ENCODE assay signal across 12 cellular contexts in genomic region chr10:46447449-46447848, GRCh38. TPM values are rescaled to one million over a fixed set of nuclear protein-coding genes. Genes with fewer than 3 reads are reported as not detected.
"Had no signal": no experiment of that assay in that cellular context is flagged by ENCODE, and none has a peak within 500 bp of the region (broad histone marks: within the 10 kb centered on the region; RNA-seq: fewer than 3 reads in every experiment).

No MANE protein-coding gene starts in this region.

RNA-seq across cellular contexts. Expression of gene NPY4R, which starts 18.3 kb away (rescaled TPM):
- total RNA-seq: activated CD4-positive, alpha-beta memory T cell treated with anti-CD3 and anti-CD28 coated beads, Interleukin-2, amount 10 ng/mL, durations not matched to agents 7 days and 5 days; activated CD4-positive, alpha-beta T cell treated with anti-CD3 and anti-CD28 coated beads for 36 hours; activated CD4-positive, alpha-beta T cell treated with anti-CD3 and anti-CD28 coated beads, Interleukin-2, amount 10 ng/mL, durations not matched to agents 7 days and 5 days; activated naive CD4-positive, alpha-beta T cell treated with anti-CD3 and anti-CD28 coated beads, Interleukin-2, amount 50 U/mL, for 72 hours; activated naive CD8-positive, alpha-beta T cell treated with anti-CD3 and anti-CD28 coated beads, Interleukin-2, amount 10 ng/mL, durations not matched to agents 7 days and 5 days; activated T-cell treated with anti-CD3 and anti-CD28 coated beads, Interleukin-2, amount 50 U/mL, for 72 hours; ascending aorta; breast epithelium; esophagus muscularis mucosa; gastrocnemius medialis; T-helper 1 cell treated with Interleukin-12 subunit alpha and Interleukin-12 subunit beta and Interleukin-4 antibody, amounts not matched to agents 30 ng/mL and 1 ng/mL, for 36 hours had no signal
- polyA plus RNA-seq: foreskin keratinocyte had no signal
